31 cellular contexts compared by ENCODE assay signal in the genomic region with DNA sequence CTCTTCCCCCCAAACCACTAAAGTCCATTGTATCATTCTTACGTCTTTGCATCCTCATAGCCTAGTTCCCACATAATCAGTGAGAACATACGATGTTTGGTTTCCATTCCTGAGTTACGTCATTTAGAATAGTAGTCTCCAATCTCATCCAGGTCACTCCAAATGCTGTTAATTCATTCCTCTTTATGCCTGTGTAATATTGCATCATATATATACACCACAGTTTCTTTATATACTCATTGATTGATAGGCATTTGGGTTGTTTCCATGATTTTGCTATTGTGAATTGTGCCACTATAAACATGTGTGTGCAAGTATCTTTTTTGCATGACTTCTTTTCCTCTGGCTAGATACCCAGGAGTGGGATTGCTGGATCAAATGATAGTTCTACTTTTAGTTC.
"Had no signal": no experiment of that assay in that cellular context is flagged by ENCODE, and none has a peak within 500 bp of the region (broad histone marks: within the 10 kb centered on the region; RNA-seq: fewer than 3 reads in every experiment).

No MANE protein-coding gene starts in this region.

- H3K4me1 Mint-ChIP-seq: nephron progenitor cell had no signal

- H3K27me3 ChIP-seq: neutrophil, pancreas, right atrium auricular region, spleen, suprapubic skin, testis, tibial artery, transverse colon had no signal

- H3K27ac ChIP-seq: neutrophil, pancreas, prostate gland, right atrium auricular region, skin epidermis, spleen, suprapubic skin, testis, tibial artery, transverse colon had no signal

- H3K27me3 Mint-ChIP-seq: naive B cell; naive thymus-derived CD8-positive, alpha-beta T cell; natural killer cell treated with Interleukin-12 subunit alpha and Interleukin-12 subunit beta and Interleukin-15 and Interleukin-18, amount 100 ng/mL, for 72 hours; stimulated activated memory B cell treated with anti-CD40 and anti-IgM and Interleukin-4, amounts not matched to agents 10 μg/mL and 1 μg/mL and 100 μg/mL, for 72 hours; stimulated activated naive CD8-positive, alpha-beta T cell treated with anti-CD3 and anti-CD28 coated beads, Interleukin-15, amount 100 ng/mL, for 72 hours; type B pancreatic cell had no signal

- FAIRE-seq: pancreas, urothelium cell line had no signal

- H3K36me3 ChIP-seq: neutrophil, pancreas, prostate gland, right atrium auricular region had no signal

- H3K4me1 ChIP-seq: pancreas, prostate gland, right atrium auricular region, suprapubic skin, testis, tibial artery, transverse colon had no signal

- H3K4me3 Mint-ChIP-seq: naive B cell; naive thymus-derived CD8-positive, alpha-beta T cell; natural killer cell treated with Interleukin-12 subunit alpha and Interleukin-12 subunit beta and Interleukin-15 and Interleukin-18, amount 100 ng/mL, for 72 hours; nephron progenitor cell; neural crest cell; stimulated activated memory B cell treated with anti-CD40 and anti-IgM and Interleukin-4, amounts not matched to agents 10 μg/mL and 1 μg/mL and 100 μg/mL, for 72 hours; stimulated activated naive CD8-positive, alpha-beta T cell treated with anti-CD3 and anti-CD28 coated beads, Interleukin-15, amount 100 ng/mL, for 72 hours; type B pancreatic cell had no signal

- H3K4me3 ChIP-seq: pancreas, prostate gland, right atrium auricular region, skin epidermis, smooth muscle cell, spleen, suprapubic skin, testis, tibial artery, transverse colon had no signal

- DNase-seq: naive B cell; naive thymus-derived CD8-positive, alpha-beta T cell; nephron progenitor cell; nucleus accumbens; pancreas; retina; spleen; stimulated activated CD4-positive, alpha-beta T cell treated with anti-CD3 and anti-CD28 coated beads, Interleukin-12 subunit alpha, Interleukin-12 subunit beta, amount 100 ng/mL, for 4 hours; stimulated activated CD4-positive, alpha-beta T cell treated with anti-CD3 and anti-CD28 coated beads, Interleukin-1b, Interleukin-23, amount 100 ng/mL, for 48 hours; stimulated activated CD4-positive, alpha-beta T cell treated with anti-CD3 and anti-CD28 coated beads, Interleukin-4, amount 100 ng/mL, for 1 hour; stimulated activated CD4-positive, alpha-beta T cell treated with anti-CD3 and anti-CD28 coated beads, Interleukin-4, amount 100 ng/mL, for 4 hours; stimulated activated CD8-positive, alpha-beta memory T cell treated with anti-CD3 and anti-CD28 coated beads, Interleukin-4, amount 100 ng/mL, for 48 hours; stimulated activated naive CD4-positive, alpha-beta T cell; stimulated activated naive CD8-positive, alpha-beta T cell treated with anti-CD3 and anti-CD28 coated beads, Interleukin-15, amount 100 ng/mL, for 72 hours; stimulated activated naive CD8-positive, alpha-beta T cell treated with anti-CD3 and anti-CD28 coated beads, Interleukin-15, Interleukin-2, amounts not matched to agents 100 U/mL and 50 U/mL, for 24 hours; substantia nigra; testis; tibial artery; transverse colon had no signal

- H3K9me3 Mint-ChIP-seq: natural killer cell treated with Interleukin-12 subunit alpha and Interleukin-12 subunit beta and Interleukin-15 and Interleukin-18, amount 100 ng/mL, for 72 hours had no signal

- H3K4me2 ChIP-seq: smooth muscle cell had no signal

- H3K27ac Mint-ChIP-seq: natural killer cell treated with Interleukin-12 subunit alpha and Interleukin-12 subunit beta and Interleukin-15 and Interleukin-18, amount 100 ng/mL, for 72 hours; nephron progenitor cell; stimulated activated memory B cell treated with anti-CD40 and anti-IgM and Interleukin-4, amounts not matched to agents 10 μg/mL and 1 μg/mL and 100 μg/mL, for 72 hours; stimulated activated naive CD8-positive, alpha-beta T cell treated with anti-CD3 and anti-CD28 coated beads, Interleukin-15, amount 100 ng/mL, for 72 hours; type B pancreatic cell had no signal

- ATAC-seq: naive thymus-derived CD8-positive, alpha-beta T cell; natural killer cell treated with Interleukin-12 subunit alpha and Interleukin-12 subunit beta and Interleukin-15 and Interleukin-18, amount 100 ng/mL, for 72 hours; pancreas; sciatic nerve; stimulated activated memory B cell treated with anti-CD40 and anti-IgM and Interleukin-4, amounts not matched to agents 10 μg/mL and 1 μg/mL and 100 μg/mL, for 72 hours; stimulated activated naive CD8-positive, alpha-beta T cell treated with anti-CD3 and anti-CD28 coated beads, Interleukin-15, amount 100 ng/mL, for 72 hours; stimulated activated naive CD8-positive, alpha-beta T cell treated with anti-CD3 and anti-CD28 coated beads, Interleukin-15, Interleukin-2, amounts not matched to agents 100 U/mL and 50 U/mL, for 24 hours had no signal

- H3K9me3 ChIP-seq: neutrophil, pancreas, prostate gland, suprapubic skin, testis had no signal
